8 cellular contexts compared by ENCODE assay signal in genomic region chr5:54440456-54440893, GRCh38.
A peak's percentile ranks its signal among the peaks of the same experiment; 100 is the strongest.
DNase-seq lines count a peak whose midpoint lies in the region; ATAC-seq lines count a peak whose summit lies in the region.

No MANE protein-coding gene starts in this region.

- H3K9me3 Mint-ChIP-seq in activated naive CD8-positive, alpha-beta T cell (ENCODE audit: low read depth): no peaks in the 10 kb centered on the region

- no peaks in the 10 kb centered on the region for H3K27me3 Mint-ChIP-seq in activated naive CD8-positive, alpha-beta T cell

- H3K4me3 Mint-ChIP-seq in activated naive CD8-positive, alpha-beta T cell: peak overlapping the region; percentile 65

- peaks cover 18% of the 10 kb centered on the region for H3K4me1 Mint-ChIP-seq in activated naive CD8-positive, alpha-beta T cell (ENCODE audit: low read depth)

- DNase-seq in EH (ENCODE audit: low read depth): peak; percentile 14
- no peak for DNase-seq in NCI-H446 treated with DMSO at 0.1 percent for 48 hours (lab: John Stamatoyannopoulos, UW)
- no peak for DNase-seq in NCI-H2196 (lab: John Stamatoyannopoulos, UW; ENCODE audit: unreplicated experiment)
- DNase-seq in NCI-H345 (lab: John Stamatoyannopoulos, UW): no peak
- no peak for DNase-seq in retina

- no peaks in the 10 kb centered on the region for H3K36me3 Mint-ChIP-seq in activated naive CD8-positive, alpha-beta T cell

- H3K27ac Mint-ChIP-seq in activated naive CD8-positive, alpha-beta T cell: peak overlapping the region; percentile 67

- ATAC-seq in GM19468 (IDR thresholded peaks at IDR 0.05; ENCODE audit: extremely low read depth, unreplicated experiment) (peak; percentile 64), HG03354 (IDR thresholded peaks at IDR 0.05; ENCODE audit: poor library complexity, severe bottlenecking, unreplicated experiment) (peak; percentile 81)
